Comparison of ENCODE assay signal across 32 cellular contexts in the genomic region with DNA sequence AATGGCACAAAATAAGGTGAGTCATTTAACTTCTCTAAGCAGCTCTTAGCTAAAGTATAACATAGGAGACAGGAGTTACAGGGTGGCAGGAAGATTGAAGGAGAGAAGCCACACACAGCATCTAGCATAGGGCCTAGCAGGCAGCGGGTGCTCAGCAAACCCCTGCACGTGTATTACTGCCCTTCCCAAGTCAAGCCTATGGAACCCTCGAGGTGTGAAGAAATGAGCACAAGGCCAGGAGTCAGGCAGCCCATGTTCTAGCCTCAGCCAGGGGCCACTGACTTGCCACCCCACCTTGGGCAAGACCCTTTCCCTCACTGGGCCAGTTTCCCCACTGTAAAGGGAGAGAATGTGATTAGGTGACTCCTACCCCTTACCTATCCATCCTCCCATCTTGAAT.
"Had no signal": no experiment of that assay in that cellular context is flagged by ENCODE, and none has a peak within 500 bp of the region (broad histone marks: within the 10 kb centered on the region; RNA-seq: fewer than 3 reads in every experiment).

No MANE protein-coding gene starts in this region.

- H3K4me1 Mint-ChIP-seq: naive thymus-derived CD4-positive, alpha-beta T cell had no signal

- H3K36me3 Mint-ChIP-seq: immature natural killer cell; naive thymus-derived CD4-positive, alpha-beta T cell; type B pancreatic cell had no signal

- H3K27ac ChIP-seq: heart left ventricle, left ventricle myocardium inferior, neutrophil, parathyroid adenoma, psoas muscle, skin epidermis, suprapubic skin, thoracic aorta, tibial artery, vagina had no signal

- H3K9me3 ChIP-seq: heart left ventricle, left ventricle myocardium inferior, mucosa of descending colon, neutrophil, psoas muscle, suprapubic skin, thoracic aorta, tibial artery, vagina had no signal

- H3K4me3 Mint-ChIP-seq: immature natural killer cell; naive thymus-derived CD4-positive, alpha-beta T cell; natural killer cell treated with Interleukin-12 subunit alpha and Interleukin-12 subunit beta and Interleukin-15 and Interleukin-18, amount 100 ng/mL, for 72 hours; neural crest cell; stimulated activated naive CD8-positive, alpha-beta T cell treated with anti-CD3 and anti-CD28 coated beads, Interleukin-15, Interleukin-2, amounts not matched to agents 100 ng/mL and 50 ng/mL, for 24 hours; type B pancreatic cell had no signal

- H3K36me3 ChIP-seq: heart left ventricle, left ventricle myocardium inferior, neutrophil, suprapubic skin, thoracic aorta, tibial artery, vagina had no signal

- H3K9me3 Mint-ChIP-seq: naive thymus-derived CD4-positive, alpha-beta T cell; natural killer cell treated with Interleukin-12 subunit alpha and Interleukin-12 subunit beta and Interleukin-15 and Interleukin-18, amount 100 ng/mL, for 72 hours; neural crest cell; stimulated activated naive CD8-positive, alpha-beta T cell treated with anti-CD3 and anti-CD28 coated beads, Interleukin-15, Interleukin-2, amounts not matched to agents 100 ng/mL and 50 ng/mL, for 24 hours; type B pancreatic cell had no signal

- ATAC-seq: heart left ventricle; left colon; mucosa of descending colon; naive thymus-derived CD4-positive, alpha-beta T cell; natural killer cell treated with Interleukin-12 subunit alpha and Interleukin-12 subunit beta and Interleukin-15 and Interleukin-18, amount 100 ng/mL, for 72 hours; psoas muscle; right cardiac atrium; sciatic nerve had no signal

- DNase-seq: heart left ventricle; hypothalamus; immature natural killer cell; kidney; left colon; left ventricle myocardium inferior; mesendoderm; midbrain; mucosa of descending colon; naive thymus-derived CD4-positive, alpha-beta T cell; occipital lobe; psoas muscle; retina; right cardiac atrium; stimulated activated CD4-positive, alpha-beta T cell treated with anti-CD3 and anti-CD28 coated beads, Interleukin-12 subunit alpha, Interleukin-12 subunit beta, amount 100 ng/mL, for 4 hours; stimulated activated CD4-positive, alpha-beta T cell treated with anti-CD3 and anti-CD28 coated beads, Interleukin-15, amount 100 ng/mL, for 24 hours; stimulated activated CD4-positive, alpha-beta T cell treated with anti-CD3 and anti-CD28 coated beads, Interleukin-2, amount 100 ng/mL, for 24 hours; stimulated activated CD4-positive, alpha-beta T cell treated with anti-CD3 and anti-CD28 coated beads, Interleukin-4, amount 100 ng/mL, for 1 hour; stimulated activated naive CD4-positive, alpha-beta T cell; tibial artery had no signal

- H3K4me3 ChIP-seq: heart left ventricle, left ventricle myocardium inferior, lung, mucosa of descending colon, psoas muscle, skin epidermis, suprapubic skin, thoracic aorta, tibial artery, vagina had no signal

- H3K4me1 ChIP-seq: parathyroid adenoma, psoas muscle had no signal

- H3K27ac Mint-ChIP-seq: immature natural killer cell; naive thymus-derived CD4-positive, alpha-beta T cell; natural killer cell treated with Interleukin-12 subunit alpha and Interleukin-12 subunit beta and Interleukin-15 and Interleukin-18, amount 100 ng/mL, for 72 hours; stimulated activated naive CD8-positive, alpha-beta T cell treated with anti-CD3 and anti-CD28 coated beads, Interleukin-15, Interleukin-2, amounts not matched to agents 100 ng/mL and 50 ng/mL, for 24 hours; type B pancreatic cell had no signal

- H3K27me3 ChIP-seq: heart left ventricle, neutrophil, suprapubic skin, tibial artery, vagina had no signal
